20 cellular contexts compared by ENCODE assay signal in the genomic region with DNA sequence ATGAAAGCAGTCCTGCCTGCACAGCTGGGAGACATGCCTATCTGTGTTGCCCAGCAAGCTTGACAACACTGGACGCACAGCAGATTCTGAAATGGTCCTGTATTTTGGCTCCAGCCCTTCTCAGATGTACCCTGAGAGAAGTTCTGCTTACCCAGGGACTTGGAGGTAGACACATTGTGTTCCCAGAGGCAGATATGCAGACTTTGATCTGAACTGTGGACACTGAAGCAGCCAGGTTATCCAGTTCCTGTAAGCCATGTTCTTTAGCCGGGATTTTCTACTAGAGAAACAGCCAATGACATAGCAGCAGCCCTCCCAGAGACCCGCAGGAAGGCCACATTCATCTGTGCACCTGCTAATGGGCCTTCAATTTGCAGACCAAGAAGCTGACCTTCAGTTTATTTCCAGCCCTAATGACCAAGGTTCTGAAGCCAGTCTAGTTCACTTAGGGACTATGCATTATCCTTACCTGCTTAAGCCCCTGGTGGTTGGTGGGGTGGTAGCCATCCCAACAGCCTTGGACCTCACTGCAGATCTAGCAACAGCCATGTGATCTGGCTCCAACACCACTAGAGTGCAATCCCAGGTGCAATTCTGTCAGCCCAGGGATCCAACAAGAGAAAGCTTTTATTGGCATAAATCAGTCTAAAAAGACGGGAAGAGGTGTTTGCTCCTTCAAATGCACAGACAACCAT.
"Had no signal": no experiment of that assay in that cellular context is flagged by ENCODE, and none has a peak within 500 bp of the region (broad histone marks: within the 10 kb centered on the region; RNA-seq: fewer than 3 reads in every experiment).

No MANE protein-coding gene starts in this region.

- H3K4me3 ChIP-seq: PC-9 had no signal

- H3K27ac Mint-ChIP-seq: activated CD4-positive, alpha-beta memory T cell treated with anti-CD3 and anti-CD28 coated beads for 36 hours; activated CD4-positive, alpha-beta T cell treated with anti-CD3 and anti-CD28 coated beads, Interleukin-2, amount 10 ng/mL, durations not matched to agents 7 days and 5 days; activated naive CD8-positive, alpha-beta T cell; brain; T-helper 17 cell had no signal

- H3K4me3 Mint-ChIP-seq: activated CD4-positive, alpha-beta memory T cell treated with anti-CD3 and anti-CD28 coated beads for 36 hours; activated CD4-positive, alpha-beta T cell treated with anti-CD3 and anti-CD28 coated beads, Interleukin-2, amount 10 ng/mL, durations not matched to agents 7 days and 5 days; activated naive CD8-positive, alpha-beta T cell; activated T-cell treated with anti-CD3 and anti-CD28 coated beads, Interleukin-2, amount 50 U/mL, for 4 hours; brain; central memory CD8-positive, alpha-beta T cell; T-helper 17 cell had no signal

- H3K27ac ChIP-seq: PC-9 had no signal

- ATAC-seq: activated T-cell treated with anti-CD3 and anti-CD28 coated beads, Interleukin-2, amount 50 U/mL, for 4 hours; T-helper 17 cell had no signal

- DNase-seq: activated CD4-positive, alpha-beta memory T cell treated with anti-CD3 and anti-CD28 coated beads for 36 hours; activated CD4-positive, alpha-beta T cell treated with anti-CD3 and anti-CD28 coated beads, Interleukin-2, amount 10 ng/mL, durations not matched to agents 7 days and 5 days; activated CD4-positive, CD25-positive, alpha-beta regulatory T cell; activated CD8-positive, alpha-beta memory T cell treated with anti-CD3 and anti-CD28 coated beads for 24 hours; activated effector memory CD4-positive, alpha-beta T cell treated with anti-CD3 and anti-CD28 coated beads, Interleukin-2, amount 50 U/mL, for 16 hours; activated naive CD4-positive, alpha-beta T cell treated with Interleukin-2 at 50 U/mL for 16 hours; activated T-cell treated with anti-CD3 and anti-CD28 coated beads, Interleukin-2, amount 50 U/mL, for 4 hours; amygdala; NCI-H1105 treated with DMSO at 0.1 percent for 48 hours; NCI-H1436 treated with DMSO at 0.1 percent for 48 hours; NCI-H187; NCI-H2081; NCI-H524; PC-9; SHP77 treated with DMSO at 0.1 percent for 48 hours; T-helper 17 cell; T-helper 9 cell had no signal

- H2AFZ ChIP-seq: PC-9 had no signal

- H3K4me1 Mint-ChIP-seq: activated CD4-positive, alpha-beta T cell treated with anti-CD3 and anti-CD28 coated beads, Interleukin-2, amount 10 ng/mL, durations not matched to agents 7 days and 5 days; central memory CD8-positive, alpha-beta T cell; T-helper 17 cell had no signal

- H3K27me3 Mint-ChIP-seq: activated CD4-positive, alpha-beta memory T cell treated with anti-CD3 and anti-CD28 coated beads for 36 hours; activated CD4-positive, alpha-beta T cell treated with anti-CD3 and anti-CD28 coated beads, Interleukin-2, amount 10 ng/mL, durations not matched to agents 7 days and 5 days; activated naive CD8-positive, alpha-beta T cell; brain; central memory CD8-positive, alpha-beta T cell; T-helper 17 cell had no signal

- H3K9me3 Mint-ChIP-seq: central memory CD8-positive, alpha-beta T cell had no signal

- H3K4me2 ChIP-seq: PC-9 had no signal

- H3K36me3 Mint-ChIP-seq: activated CD4-positive, alpha-beta memory T cell treated with anti-CD3 and anti-CD28 coated beads for 36 hours; activated naive CD8-positive, alpha-beta T cell; brain had no signal
